ENCODE assay signal across 10 cellular contexts in genomic region chr1:40384887-40385286, GRCh38. TPM values are rescaled to one million over a fixed set of nuclear protein-coding genes. Genes with fewer than 3 reads are reported as not detected.
DNase-seq lines count a peak whose midpoint lies in the region; ATAC-seq, FAIRE-seq and TF ChIP-seq lines count a peak whose summit lies in the region.
"Had no signal": no experiment of that assay in that cellular context is flagged by ENCODE, and none has a peak within 500 bp of the region (broad histone marks: within the 10 kb centered on the region; RNA-seq: fewer than 3 reads in every experiment).

No MANE protein-coding gene starts in this region.

- SMC1A ChIA-PET in GM12878 (lab: Charles Lee; ENCODE audit: uncharacterized antibody, unreplicated experiment) = interaction anchor here (1.0 to 18.1 kb wide), 14 partner anchors 8 to 241 kb away, joined by 4 to 426 read pairs (median 13); partner anchors contain the start of gene SMAP2

- H4K20me1 ChIP-seq in GM12878 (ENCODE audit: control insufficient read depth, insufficient read depth) = no peaks in the 10 kb centered on the region

- H3K4me3 Mint-ChIP-seq in natural killer cell treated with Interleukin-12 subunit alpha and Interleukin-12 subunit beta and Interleukin-15 and Interleukin-18, amount 100 ng/mL, for 72 hours = peak overlapping the region; percentile 88

- H2AFZ ChIP-seq in GM12878 (ENCODE audit: control insufficient read depth, low read depth, low read length) = no peak overlapping the region

- peaks cover 24% of the 10 kb centered on the region for H3K36me3 Mint-ChIP-seq in natural killer cell treated with Interleukin-12 subunit alpha and Interleukin-12 subunit beta and Interleukin-15 and Interleukin-18, amount 100 ng/mL, for 72 hours

- H3K4me3 ChIP-seq in GM12878 = peak overlapping the region; percentile 46
- H3K4me3 ChIP-seq: thoracic aorta had no signal

- H3K4me1 Mint-ChIP-seq in natural killer cell treated with Interleukin-12 subunit alpha and Interleukin-12 subunit beta and Interleukin-15 and Interleukin-18, amount 100 ng/mL, for 72 hours (ENCODE audit: low read depth in 2 of 2) = peaks cover 73 to 75% of the 10 kb centered on the region in 2 donors

- ATAC-seq in GM12878 (peak; percentile 25), left lobe of liver (no peak)
- no peak for ATAC-seq in natural killer cell treated with Interleukin-12 subunit alpha and Interleukin-12 subunit beta and Interleukin-15 and Interleukin-18, amount 100 ng/mL, for 72 hours

- peak overlapping the region; percentile 79 for H3K27ac ChIP-seq in 22Rv1
- H3K27ac ChIP-seq in GM12878 (ENCODE audit: control insufficient read depth, insufficient read depth) = peak overlapping the region; percentile 97

- peaks cover 64% of the 10 kb centered on the region for H3K4me1 ChIP-seq in GM12878 (ENCODE audit: control insufficient read depth, insufficient read depth, low read length)

- no peak for DNase-seq in GM12878 (ENCODE audit: low read depth, low spot score)
- no peak for DNase-seq in natural killer cell treated with Interleukin-12 subunit alpha and Interleukin-12 subunit beta and Interleukin-15 and Interleukin-18, amount 100 ng/mL, for 72 hours (ENCODE audit: low spot score)
- no peak for DNase-seq in activated CD4-positive, CD25-positive, alpha-beta regulatory T cell (lab: John Stamatoyannopoulos, UW)
- DNase-seq in GM19240 (ENCODE audit: insufficient read length, low spot score) = no peak
- DNase-seq in NCI-H82 treated with DMSO at 0.1 percent for 48 hours (lab: John Stamatoyannopoulos, UW; ENCODE audit: unreplicated experiment) = no peak
- no peak for DNase-seq in left lobe of liver (ENCODE audit: low spot score)
- DNase-seq: NCI-H524 treated with DMSO at 0.1 percent for 48 hours had no signal

- POLR2A ChIA-PET in GM12878 (lab: Charles Lee) = interaction anchor here (0.6 to 15.7 kb wide), 11 partner anchors 8 to 232 kb away, joined by 3 to 243 read pairs (median 14); partner anchors contain the start of gene SMAP2

- no peak for FAIRE-seq in GM12878 (lab: Jason Lieb, UNC)

- TF ChIP-seq EP300 in GM12878 (IDR thresholded peaks at IDR 0.05; ENCODE audit: borderline replicate concordance in 1 of 2, control insufficient read depth in 1 of 2, low read depth in 2 of 2, low read length in 2 of 2) = no peak

- H3K4me2 ChIP-seq in GM12878 (ENCODE audit: control insufficient read depth, insufficient read depth) = peak overlapping the region; percentile 93

- no peaks in the 10 kb centered on the region for H3K27me3 ChIP-seq in GM12878 (replicated peaks in 1 of 2; ENCODE audit: control insufficient read depth in 2 of 2, insufficient read depth in 2 of 2, low read length in 1 of 2)

- peak overlapping the region; percentile 99 for H3K27ac Mint-ChIP-seq in natural killer cell treated with Interleukin-12 subunit alpha and Interleukin-12 subunit beta and Interleukin-15 and Interleukin-18, amount 100 ng/mL, for 72 hours

- intact Hi-C loops in GM12878 (cut with micrococcal nuclease; ENCODE audit: unreplicated experiment) = loop anchor here (1.0 kb wide), 1 partner anchor 15 kb away; no protein-coding TSS in a partner anchor

- no peak for TF ChIP-seq RAD21 in GM12878 (IDR thresholded peaks at IDR 0.05; ENCODE audit: insufficient read depth, low read depth, low read length)

- H3K9me3 Mint-ChIP-seq in natural killer cell treated with Interleukin-12 subunit alpha and Interleukin-12 subunit beta and Interleukin-15 and Interleukin-18, amount 100 ng/mL, for 72 hours = no peaks in the 10 kb centered on the region

- H3K79me2 ChIP-seq in GM12878 (ENCODE audit: control insufficient read depth, insufficient read depth, low read length) = peaks cover 94% of the 10 kb centered on the region

- in situ Hi-C loops in GM12878 (cut with MboI) = no loop called here

- TF ChIP-seq POLR2A in GM19193 (IDR thresholded peaks at IDR 0.05; ENCODE audit: extremely low read depth, insufficient read depth, insufficient read length) (peak; percentile 40), GM12878 (IDR thresholded peaks at IDR 0.05; ENCODE audit: low read depth, low read length) (peak; percentile 73)

- RAD21 ChIA-PET in GM12878 (lab: Charles Lee; ENCODE audit: unreplicated experiment) = interaction anchor here (1.3 to 12.1 kb wide), 15 partner anchors 8 to 307 kb away, joined by 4 to 189 read pairs (median 12); partner anchors contain the start of genes COL9A2, NFYC, RLF and SMAP2

- TF ChIP-seq CTCF in 22Rv1 (IDR thresholded peaks at IDR 0.05) (no peak), GM12878 (IDR thresholded peaks at IDR 0.05 in 2 of 3, conservative IDR thresholded peaks at IDR 0.05 in 1 of 3; ENCODE audit: control insufficient read depth in 2 of 3, extremely low read depth in 1 of 3, insufficient read depth in 1 of 3, low read depth in 3 of 3, low read length in 3 of 3) (no peak)

- no peaks in the 10 kb centered on the region for H3K9me3 ChIP-seq in GM12878 (replicated peaks; ENCODE audit: control insufficient read depth, insufficient read depth, low read length)
- H3K9me3 ChIP-seq: thoracic aorta had no signal

- 0% methylated on average over 6 of the region's 6 CpGs for WGBS in GM12878 (ENCODE audit: insufficient coverage, insufficient replicate concordance, low lambda C conversion rate, missing lambda C conversion rate)

- H3K27me3 Mint-ChIP-seq in natural killer cell treated with Interleukin-12 subunit alpha and Interleukin-12 subunit beta and Interleukin-15 and Interleukin-18, amount 100 ng/mL, for 72 hours = no peaks in the 10 kb centered on the region

- BruUV-seq in GM12878 (replicated peaks; lab: Mats Ljungman, UMichigan) = no TSS peak

- peak overlapping the region; percentile 88 for H3K9ac ChIP-seq in GM12878 (ENCODE audit: control insufficient read depth, insufficient read depth, low read length)

- CTCF ChIA-PET in GM12878 (lab: Yijun Ruan, JAX) = interaction anchor here (0.6 to 18.7 kb wide), 13 partner anchors 10 to 325 kb away, joined by 3 to 271 read pairs (median 7); partner anchors contain the start of gene SMAP2

- H3K36me3 ChIP-seq in GM12878 (ENCODE audit: control insufficient read depth in 2 of 2, insufficient read depth in 2 of 2, low read length in 1 of 2) = peaks cover 0 to 11% of the 10 kb centered on the region in 2 experiments
- H3K36me3 ChIP-seq: thoracic aorta had no signal

TF ChIP-seq in GM12878, 131 proteins besides CTCF, POLR2A, EP300 and RAD21:
- TF ChIP-seq PAX5 (IDR thresholded peaks at IDR 0.05; ENCODE audit: borderline replicate concordance, low read depth, low read length) = peak; percentile 40; the same call in 1 of the 2 replicates
- 0 out of 2 replicates have a peak, but pooled peaks have one; percentile 36 for TF ChIP-seq IRF4 (IDR thresholded peaks at IDR 0.05; ENCODE audit: low read depth, low read length)
- 0 out of 4 replicates have a peak, but pooled peaks of 1 of the 2 experiments have one; percentile 14 for TF ChIP-seq IKZF2 (IDR thresholded peaks at IDR 0.05)
- peak; percentile 55; the same call in 1 of the 2 replicates for TF ChIP-seq HDGF (IDR thresholded peaks at IDR 0.05)
- no peak for TF ChIP-seq TCF7 (IDR thresholded peaks at IDR 0.05; ENCODE audit: borderline replicate concordance)
- peak; percentile 78; the same call in 2 of the 3 replicates for TF ChIP-seq POU2F2 (IDR thresholded peaks at IDR 0.05; ENCODE audit: borderline replicate concordance, low read depth, low read length)
- TF ChIP-seq POLR2AphosphoS5 (IDR thresholded peaks at IDR 0.05; ENCODE audit: low read length) = peak; percentile 49; the same call in 1 of the 2 replicates
- peak; percentile 27 for TF ChIP-seq RELA (IDR thresholded peaks at IDR 0.05; ENCODE audit: borderline replicate concordance, partially characterized antibody)
- peak; percentile 45; the same call in 1 of the 2 replicates for TF ChIP-seq YY1 (IDR thresholded peaks at IDR 0.05; ENCODE audit: low read depth, low read length)
- TF ChIP-seq TCF12 (IDR thresholded peaks at IDR 0.05; ENCODE audit: low read depth, low read length) = 0 out of 2 replicates have a peak, but pooled peaks have one; percentile 22
- no peak for TF ChIP-seq CBFB (IDR thresholded peaks at IDR 0.05; ENCODE audit: low read depth)
- TF ChIP-seq BMI1 (IDR thresholded peaks at IDR 0.05; ENCODE audit: borderline replicate concordance) = no peak
- TF ChIP-seq MAX (IDR thresholded peaks at IDR 0.05; ENCODE audit: low read depth, low read length) = no peak

RNA-seq across cellular contexts. Expression of gene SMAP2, which starts 11.4 kb away (rescaled TPM):
- 113 and 116 TPM in 2 replicates for total RNA-seq in GM12878 (2013; cell fraction: nucleolus; rRNA removed)
- total RNA-seq in GM12878 (2014; rRNA removed) (103 and 107 TPM in 2 replicates), GM12878 (2014; rRNA removed; fragmentation: Illumina TruSeq; extraction: Trizol) (92.9 and 97.1 TPM in 2 replicates), GM12878 (2021) (115 and 121 TPM in 2 replicates), left lobe of liver (36.4 TPM)
- 97.2 TPM for polyA plus RNA-seq in GM12878 (2011; ENCODE audit: low read depth)
- polyA plus RNA-seq in GM12878 (2011; rRNA removed) (103 and 120 TPM in 2 replicates), GM12878 (2014; fragmentation: Illumina TruSeq; extraction: Trizol) (177 and 223 TPM in 2 replicates), GM12878 (2014; fragmentation: Nextera tagmentation; extraction: Ambion mirVana) (10 to 100 TPM; 33.4 to 42.4 TPM), GM12878 (2014; rRNA removed) (98.3 and 107 TPM in 2 replicates), GM12878 (2016; fragmentation: Nextera tagmentation; extraction: Ambion mirVana) (100 to 1,000 TPM in 1 of 2 experiments, 10 to 100 TPM in 1; 92.1 to 108 TPM)
- 116 and 137 TPM in 2 replicates for polyA plus RNA-seq in GM12878 (2011; cell fraction: cytosol; rRNA removed)
- 79.9 and 86.8 TPM in 2 replicates for polyA plus RNA-seq in GM12878 (2011; cell fraction: nucleus; rRNA removed)
- 109 and 156 TPM in 2 replicates for polyA plus RNA-seq in GM12878 (2012)
- 136 and 166 TPM in 2 replicates for polyA minus RNA-seq in GM12878 (2011; rRNA and poly(A)+ RNA removed)
- 42.6 and 47.7 TPM in 2 replicates for polyA minus RNA-seq in GM12878 (2011; cell fraction: cytosol; rRNA and poly(A)+ RNA removed)
- 26.1 and 37.2 TPM in 2 replicates for polyA minus RNA-seq in GM12878 (2011; cell fraction: nucleus; rRNA and poly(A)+ RNA removed)
- total RNA-seq in natural killer cell treated with Interleukin-12 subunit alpha and Interleukin-12 subunit beta and Interleukin-15 and Interleukin-18, amount 100 ng/mL, for 72 hours = 100 to 1,000 TPM; 132 to 158 TPM
